11 cellular contexts compared by ENCODE assay signal in the genomic region with DNA sequence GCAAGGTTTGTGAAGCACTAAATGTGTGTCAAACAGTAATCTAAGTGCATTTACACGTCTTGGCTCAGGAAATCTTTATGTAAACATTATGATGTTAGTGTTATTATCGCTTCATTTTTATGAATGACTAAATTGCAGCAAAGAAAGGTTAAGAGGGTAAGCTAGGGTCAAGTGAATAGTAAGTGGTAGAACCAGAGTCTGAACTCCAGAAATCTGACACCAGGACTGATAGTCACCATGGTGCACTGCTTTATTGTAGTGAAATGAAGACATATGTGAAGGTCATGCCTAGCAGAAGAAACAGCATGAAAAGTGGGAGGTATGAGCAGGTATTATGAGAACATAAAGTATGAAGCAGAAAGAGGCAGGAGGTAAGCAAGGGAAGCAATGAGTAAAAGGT.
"Had no signal": no experiment of that assay in that cellular context is flagged by ENCODE, and none has a peak within 500 bp of the region (broad histone marks: within the 10 kb centered on the region; RNA-seq: fewer than 3 reads in every experiment).

No MANE protein-coding gene starts in this region.

- H3K4me1 Mint-ChIP-seq: activated naive CD4-positive, alpha-beta T cell treated with anti-CD3 and anti-CD28 coated beads, Interleukin-2, amount 10 ng/mL, durations not matched to agents 7 days and 5 days; stimulated activated memory B cell treated with anti-CD40 and anti-IgM and Interleukin-4, amounts not matched to agents 10 μg/mL and 1 μg/mL and 100 μg/mL, for 72 hours; WTC11 had no signal

- ATAC-seq: right cardiac atrium; stimulated activated memory B cell treated with anti-CD40 and anti-IgM and Interleukin-4, amounts not matched to agents 10 μg/mL and 1 μg/mL and 100 μg/mL, for 72 hours; WTC11 had no signal

- H3K36me3 Mint-ChIP-seq: activated naive CD4-positive, alpha-beta T cell treated with anti-CD3 and anti-CD28 coated beads, Interleukin-2, amount 10 ng/mL, durations not matched to agents 7 days and 5 days; stimulated activated memory B cell treated with anti-CD40 and anti-IgM and Interleukin-4, amounts not matched to agents 10 μg/mL and 1 μg/mL and 100 μg/mL, for 72 hours had no signal

- H3K27ac Mint-ChIP-seq: activated naive CD4-positive, alpha-beta T cell treated with anti-CD3 and anti-CD28 coated beads, Interleukin-2, amount 10 ng/mL, durations not matched to agents 7 days and 5 days; stimulated activated memory B cell treated with anti-CD40 and anti-IgM and Interleukin-4, amounts not matched to agents 10 μg/mL and 1 μg/mL and 100 μg/mL, for 72 hours; WTC11 had no signal

- H3K4me3 Mint-ChIP-seq: activated naive CD4-positive, alpha-beta T cell treated with anti-CD3 and anti-CD28 coated beads, Interleukin-2, amount 10 ng/mL, durations not matched to agents 7 days and 5 days; stimulated activated memory B cell treated with anti-CD40 and anti-IgM and Interleukin-4, amounts not matched to agents 10 μg/mL and 1 μg/mL and 100 μg/mL, for 72 hours; WTC11 had no signal

- DNase-seq: activated CD4-positive, alpha-beta T cell treated with anti-CD3 and anti-CD28 coated beads for 48 hours; activated naive CD4-positive, alpha-beta T cell treated with anti-CD3 and anti-CD28 coated beads, Interleukin-2, amount 10 ng/mL, durations not matched to agents 7 days and 5 days; colonic mucosa; esophagus squamous epithelium; foreskin fibroblast; posterior cingulate gyrus; stimulated activated CD4-positive, alpha-beta T cell treated with anti-CD3 and anti-CD28 coated beads, Interleukin-1b, Interleukin-23, amount 100 ng/mL, for 48 hours; tibial artery had no signal

- H3K27me3 Mint-ChIP-seq: activated naive CD4-positive, alpha-beta T cell treated with anti-CD3 and anti-CD28 coated beads, Interleukin-2, amount 10 ng/mL, durations not matched to agents 7 days and 5 days; stimulated activated memory B cell treated with anti-CD40 and anti-IgM and Interleukin-4, amounts not matched to agents 10 μg/mL and 1 μg/mL and 100 μg/mL, for 72 hours had no signal
